In the genomic region with DNA sequence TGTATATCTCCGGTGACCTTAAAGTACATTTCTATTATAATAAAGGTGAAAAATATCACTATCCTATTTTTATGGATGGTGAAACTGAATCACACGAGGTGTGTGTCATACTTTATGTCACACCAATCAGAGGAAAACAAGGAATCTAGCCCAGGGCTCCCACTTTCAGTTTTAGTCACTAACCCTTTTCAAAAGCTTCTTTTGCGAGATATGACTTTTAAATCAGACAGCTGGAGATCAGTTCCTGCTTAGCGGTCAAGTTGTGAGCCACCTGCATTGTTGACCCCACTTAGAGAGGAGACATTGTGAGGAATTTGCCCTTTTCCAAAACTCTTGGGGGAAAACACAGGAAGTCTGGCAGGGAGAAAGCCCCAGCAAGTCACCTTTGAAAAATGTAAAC, we compare ENCODE assay signal across 1 cellular context.
TF ChIP-seq lines count a peak whose summit lies in the region.

No MANE protein-coding gene starts in this region.

TF ChIP-seq in GM12878, 131 proteins besides CTCF, POLR2A, EP300 and RAD21 (continued from another document):
- no peak for TF ChIP-seq SRF (IDR thresholded peaks at IDR 0.05; ENCODE audit: low read depth in 2 of 2, low read length in 2 of 2)
- TF ChIP-seq TCF12 (IDR thresholded peaks at IDR 0.05; ENCODE audit: low read depth, low read length): peak; percentile 72; the same call in 1 of the 2 replicates
- TF ChIP-seq EED (IDR thresholded peaks at IDR 0.05; ENCODE audit: low read depth): peak; percentile 39; the same call in 1 of the 2 replicates
- peak; percentile 36; the same call in 1 of the 2 replicates for TF ChIP-seq NR2F1 (conservative IDR thresholded peaks at IDR 0.05)
- TF ChIP-seq RELA (IDR thresholded peaks at IDR 0.05; ENCODE audit: borderline replicate concordance, partially characterized antibody): no peak
- peak; percentile 50; the same call in 1 of the 2 replicates for TF ChIP-seq SPI1 (IDR thresholded peaks at IDR 0.05; ENCODE audit: borderline replicate concordance, insufficient read depth, low read depth, low read length)
- TF ChIP-seq JUNB (IDR thresholded peaks at IDR 0.05): peak; percentile 67
- no peak for TF ChIP-seq REST (IDR thresholded peaks at IDR 0.05; ENCODE audit: low read depth, low read length)
- 0 out of 2 replicates have a peak, but pooled peaks have one; percentile 47 for TF ChIP-seq IRF4 (IDR thresholded peaks at IDR 0.05; ENCODE audit: low read depth, low read length)
- peak; percentile 53 for TF ChIP-seq MTA2 (IDR thresholded peaks at IDR 0.05; ENCODE audit: low read depth)
